In genomic region chr10:62171791-62172190, GRCh38 we compare ENCODE assay signal across 22 cellular contexts.
DNase-seq lines count a peak whose midpoint lies in the region; ATAC-seq and TF ChIP-seq lines count a peak whose summit lies in the region.
"Had no signal": no experiment of that assay in that cellular context is flagged by ENCODE, and none has a peak within 500 bp of the region (broad histone marks: within the 10 kb centered on the region; RNA-seq: fewer than 3 reads in every experiment).

No MANE protein-coding gene starts in this region.

- H3K9me3 ChIP-seq in fibroblast of lung (ENCODE audit: control insufficient read depth, insufficient read depth, low read depth, low read length) = no peaks in the 10 kb centered on the region
- H3K9me3 ChIP-seq: SJSA1 had no signal

- DNase-seq in natural killer cell (no peak), MV-4-11 (lab: John Stamatoyannopoulos, UW) (peak; percentile 45), fibroblast of lung (ENCODE audit: low read depth in 2 of 2) (peak; percentile 24 to 33), left lobe of liver (ENCODE audit: low spot score) (no peak)
- no peak for DNase-seq in natural killer cell treated with Interleukin-12 subunit alpha and Interleukin-12 subunit beta and Interleukin-15 and Interleukin-18, amount 100 ng/mL, for 72 hours (ENCODE audit: low spot score)
- DNase-seq in stimulated activated CD4-positive, alpha-beta T cell treated with anti-CD3 and anti-CD28 coated beads, Interleukin-1b, Interleukin-23, amount 100 ng/mL, for 48 hours = no peak
- DNase-seq: activated CD4-positive, alpha-beta T cell treated with anti-CD3 and anti-CD28 coated beads for 1 hour; activated T-cell treated with anti-CD3 and anti-CD28 coated beads, Interleukin-2, amount 50 U/mL, for 4 hours; COR-L47; effector memory CD8-positive, alpha-beta T cell; NCI-H1694 treated with DMSO at 0.1 percent for 48 hours; NCI-H2171 treated with DMSO at 0.1 percent for 48 hours; NCI-H524 treated with DMSO at 0.1 percent for 48 hours; T-cell; trophoblast cell had no signal

- intact Hi-C loops in natural killer cell (cut with micrococcal nuclease) = no loop called here

- H3K9me3 Mint-ChIP-seq in natural killer cell = peaks cover 5 to 8% of the 10 kb centered on the region in 2 donors
- H3K9me3 Mint-ChIP-seq in natural killer cell treated with Interleukin-12 subunit alpha and Interleukin-12 subunit beta and Interleukin-15 and Interleukin-18, amount 100 ng/mL, for 72 hours = peaks cover 9% of the 10 kb centered on the region

- H2AFZ ChIP-seq in fibroblast of lung (ENCODE audit: low read length) = no peak overlapping the region
- H2AFZ ChIP-seq: neural progenitor cell had no signal

- H3K4me3 ChIP-seq in fibroblast of lung (replicated peaks in 1 of 4; ENCODE audit: control extremely low read depth in 1 of 4, insufficient read depth in 1 of 4, low read depth in 3 of 4, low read length in 4 of 4) = no peak overlapping the region
- H3K4me3 ChIP-seq: breast epithelium, lung, neural progenitor cell, SJSA1 had no signal

- ATAC-seq in natural killer cell = peak in 1 of 3 donors; percentile 22
- ATAC-seq in natural killer cell treated with Interleukin-12 subunit alpha and Interleukin-12 subunit beta and Interleukin-15 and Interleukin-18, amount 100 ng/mL, for 72 hours = no peak
- no peak for ATAC-seq in HG02798 (IDR thresholded peaks at IDR 0.05; ENCODE audit: poor library complexity, unreplicated experiment)
- ATAC-seq in left lobe of liver = no peak
- no peak for ATAC-seq in GM19351 (IDR thresholded peaks at IDR 0.05; ENCODE audit: unreplicated experiment)
- ATAC-seq: activated T-cell treated with anti-CD3 and anti-CD28 coated beads, Interleukin-2, amount 50 U/mL, for 4 hours; effector memory CD8-positive, alpha-beta T cell; sciatic nerve; T-cell had no signal

- no peaks in the 10 kb centered on the region for H3K27me3 ChIP-seq in fibroblast of lung (ENCODE audit: control insufficient read depth, insufficient read depth, low read length)
- H3K27me3 ChIP-seq: breast epithelium, neural progenitor cell, SJSA1 had no signal

- no peak for TF ChIP-seq CTCF in natural killer cell (IDR thresholded peaks at IDR 0.05)
- no peak for TF ChIP-seq CTCF in fibroblast of lung (conservative IDR thresholded peaks at IDR 0.05 in 1 of 2, IDR thresholded peaks at IDR 0.05 in 1 of 2; ENCODE audit: low read depth in 1 of 2, low read length in 2 of 2)

- H3K27me3 Mint-ChIP-seq in natural killer cell (ENCODE audit: low read depth in 2 of 2) = no peaks in the 10 kb centered on the region
- H3K27me3 Mint-ChIP-seq in natural killer cell treated with Interleukin-12 subunit alpha and Interleukin-12 subunit beta and Interleukin-15 and Interleukin-18, amount 100 ng/mL, for 72 hours = no peaks in the 10 kb centered on the region
- H3K27me3 Mint-ChIP-seq: effector memory CD8-positive, alpha-beta T cell; T-cell had no signal

- H3K79me2 ChIP-seq in fibroblast of lung (ENCODE audit: control insufficient read depth, insufficient read depth, low read length) = no peaks in the 10 kb centered on the region

- peak overlapping the region; percentile 53 for H3K4me3 Mint-ChIP-seq in natural killer cell
- H3K4me3 Mint-ChIP-seq in natural killer cell treated with Interleukin-12 subunit alpha and Interleukin-12 subunit beta and Interleukin-15 and Interleukin-18, amount 100 ng/mL, for 72 hours = no peak overlapping the region
- H3K4me3 Mint-ChIP-seq: activated T-cell treated with anti-CD3 and anti-CD28 coated beads, Interleukin-2, amount 50 U/mL, for 4 hours; effector memory CD8-positive, alpha-beta T cell; neural progenitor cell; T-cell had no signal

- H3K4me1 Mint-ChIP-seq in natural killer cell = peaks cover 15 to 38% of the 10 kb centered on the region in 2 donors
- peaks cover 24 to 41% of the 10 kb centered on the region in 2 donors for H3K4me1 Mint-ChIP-seq in natural killer cell treated with Interleukin-12 subunit alpha and Interleukin-12 subunit beta and Interleukin-15 and Interleukin-18, amount 100 ng/mL, for 72 hours (ENCODE audit: low read depth in 2 of 2)
- H3K4me1 Mint-ChIP-seq: neural progenitor cell had no signal

- H3K27ac ChIP-seq in fibroblast of lung (ENCODE audit: insufficient read depth, low read length) = no peak overlapping the region
- H3K27ac ChIP-seq: breast epithelium, neural progenitor cell, SJSA1 had no signal

- H3K9ac ChIP-seq in fibroblast of lung (ENCODE audit: insufficient read depth, low read length) = no peak overlapping the region
- H3K9ac ChIP-seq: neural progenitor cell had no signal

- peaks cover under 1% of the 10 kb centered on the region for H3K4me1 ChIP-seq in fibroblast of lung (ENCODE audit: control insufficient read depth, extremely low read depth, insufficient read depth, low read length)
- H3K4me1 ChIP-seq: breast epithelium, neural progenitor cell, SJSA1 had no signal

- H3K36me3 Mint-ChIP-seq in natural killer cell = peaks cover 14% of the 10 kb centered on the region
- H3K36me3 Mint-ChIP-seq in natural killer cell treated with Interleukin-12 subunit alpha and Interleukin-12 subunit beta and Interleukin-15 and Interleukin-18, amount 100 ng/mL, for 72 hours = peaks cover 15% of the 10 kb centered on the region
- H3K36me3 Mint-ChIP-seq: neural progenitor cell had no signal

- H3K4me2 ChIP-seq in fibroblast of lung (ENCODE audit: extremely low read depth, insufficient read depth, low read length) = no peak overlapping the region
- H3K4me2 ChIP-seq: neural progenitor cell had no signal

- H3K27ac Mint-ChIP-seq in natural killer cell = peak overlapping the region in 1 of 2 donors; percentile 87
- peak overlapping the region in 1 of 2 donors; percentile 89 for H3K27ac Mint-ChIP-seq in natural killer cell treated with Interleukin-12 subunit alpha and Interleukin-12 subunit beta and Interleukin-15 and Interleukin-18, amount 100 ng/mL, for 72 hours
- H3K27ac Mint-ChIP-seq: effector memory CD8-positive, alpha-beta T cell; neural progenitor cell had no signal

- no peaks in the 10 kb centered on the region for H3K36me3 ChIP-seq in fibroblast of lung (ENCODE audit: control insufficient read depth, insufficient read depth, low read length)
- H3K36me3 ChIP-seq: breast epithelium, neural progenitor cell, SJSA1 had no signal

- H4K20me1 ChIP-seq in fibroblast of lung (ENCODE audit: control insufficient read depth, extremely low read depth, insufficient read depth, low read length) = no peaks in the 10 kb centered on the region

Comparison
In these comparisons a context has a peak if more than half of its experiments do, and no peak if none do; other contexts are left out.
1. DNase-seq: peak in MV-4-11 (single experiment) and fibroblast of lung (2 of 2); none in natural killer cell (single experiment), natural killer cell treated with Interleukin-12 subunit alpha and Interleukin-12 subunit beta and Interleukin-15 and Interleukin-18, amount 100 ng/mL, for 72 hours (single experiment), stimulated activated CD4-positive, alpha-beta T cell treated with anti-CD3 and anti-CD28 coated beads, Interleukin-1b, Interleukin-23, amount 100 ng/mL, for 48 hours (single experiment) and left lobe of liver (single experiment).